Comparison of ENCODE assay signal across 13 cellular contexts in genomic region chr3:42119558-42120355, GRCh38. TPM values are rescaled to one million over a fixed set of nuclear protein-coding genes. Genes with fewer than 3 reads are reported as not detected.
DNase-seq lines count a peak whose midpoint lies in the region; ATAC-seq, FAIRE-seq and TF ChIP-seq lines count a peak whose summit lies in the region.
"Had no signal": no experiment of that assay in that cellular context is flagged by ENCODE, and none has a peak within 500 bp of the region (broad histone marks: within the 10 kb centered on the region; RNA-seq: fewer than 3 reads in every experiment).

No MANE protein-coding gene starts in this region.

- H3K9me2 ChIP-seq in GM23338 (ENCODE audit: insufficient read depth) = no peaks in the 10 kb centered on the region

- H3K36me3 ChIP-seq in GM23338 (ENCODE audit: insufficient read depth) = no peaks in the 10 kb centered on the region
- H3K36me3 ChIP-seq in endothelial cell of umbilical vein (ENCODE audit: control insufficient read depth in 2 of 2, extremely low read depth in 1 of 2, insufficient read depth in 2 of 2, low read length in 2 of 2) = no peaks in the 10 kb centered on the region
- H3K36me3 ChIP-seq: right lobe of liver had no signal

- POLR2A ChIA-PET in endothelial cell of umbilical vein (lab: Charles Lee) = interaction anchor here (0.6 to 1.6 kb wide), 3 partner anchors 64 to 370 kb away, joined by 3 to 13 read pairs (median 3); no protein-coding TSS in a partner anchor

- no TSS peak for BruUV-seq in endothelial cell of umbilical vein (replicated peaks; lab: Mats Ljungman, UMichigan)

- H3K9me1 ChIP-seq in endothelial cell of umbilical vein (replicated peaks; ENCODE audit: control insufficient read depth, extremely low read depth, insufficient read depth, low read length) = no peaks in the 10 kb centered on the region

- H3K4me3 Mint-ChIP-seq in GM23338 = no peak overlapping the region
- H3K4me3 Mint-ChIP-seq in stimulated activated effector memory CD8-positive, alpha-beta T cell treated with anti-CD3 and anti-CD28 coated beads, Interleukin-12 subunit alpha, Interleukin-12 subunit beta, amount 100 ng/mL, for 72 hours = no peak overlapping the region
- H3K4me3 Mint-ChIP-seq in natural killer cell = no peak overlapping the region
- H3K4me3 Mint-ChIP-seq: activated naive CD4-positive, alpha-beta T cell treated with anti-CD3 and anti-CD28 coated beads for 36 hours; naive thymus-derived CD8-positive, alpha-beta T cell; T-helper 1 cell treated with Interleukin-12 subunit alpha and Interleukin-12 subunit beta and Interleukin-4 antibody, amounts not matched to agents 30 μg/mL and 1 μg/mL, for 36 hours had no signal

- peak overlapping the region; percentile 55 for H3K9ac ChIP-seq in endothelial cell of umbilical vein (replicated peaks; ENCODE audit: extremely low read depth, insufficient read depth, low read length)

- H3K4me3 ChIP-seq in GM23338 = no peak overlapping the region
- H3K4me3 ChIP-seq in endothelial cell of umbilical vein (replicated peaks in 1 of 3; ENCODE audit: insufficient read depth in 1 of 3, low read depth in 1 of 3, low read length in 3 of 3) = no peak overlapping the region
- H3K4me3 ChIP-seq: right lobe of liver had no signal

- no peak for ATAC-seq in GM23338
- no peak for ATAC-seq in stimulated activated effector memory CD8-positive, alpha-beta T cell treated with anti-CD3 and anti-CD28 coated beads, Interleukin-12 subunit alpha, Interleukin-12 subunit beta, amount 100 ng/mL, for 72 hours
- ATAC-seq in natural killer cell = no peak

- H3K27me3 Mint-ChIP-seq in GM23338 (ENCODE audit: insufficient read depth, low read depth, poor library complexity) (no peaks in the 10 kb centered on the region), natural killer cell (ENCODE audit: low read depth in 2 of 2) (no peaks in the 10 kb centered on the region)
- H3K27me3 Mint-ChIP-seq: naive thymus-derived CD8-positive, alpha-beta T cell had no signal

- no peaks in the 10 kb centered on the region for H3F3A ChIP-seq in GM23338 (replicated peaks; ENCODE audit: low read depth)

- H3K79me2 ChIP-seq in GM23338 (replicated peaks; ENCODE audit: insufficient read depth) (peaks cover 4% of the 10 kb centered on the region), endothelial cell of umbilical vein (ENCODE audit: control insufficient read depth, insufficient read depth, low read length) (peaks cover 17% of the 10 kb centered on the region)

- H3K27me3 ChIP-seq in GM23338 (ENCODE audit: insufficient read depth) = no peaks in the 10 kb centered on the region
- no peaks in the 10 kb centered on the region for H3K27me3 ChIP-seq in endothelial cell of umbilical vein (ENCODE audit: control insufficient read depth in 2 of 2, insufficient read depth in 2 of 2, low read length in 2 of 2)
- H3K27me3 ChIP-seq: right lobe of liver had no signal

- dilution Hi-C loops in endothelial cell of umbilical vein (cut with MboI; ENCODE audit: extremely low pct_ligation_motif_present, low sequenced_read_pairs) = no loop called here

- H2AFZ ChIP-seq in GM23338 (no peak overlapping the region), endothelial cell of umbilical vein (ENCODE audit: low read depth, low read length) (no peak overlapping the region)

- intact Hi-C loops in endothelial cell of umbilical vein (cut with micrococcal nuclease) (loop anchor here (1.0 kb wide), 4 partner anchors 41 to 324 kb away; no protein-coding TSS in a partner anchor), natural killer cell (cut with micrococcal nuclease) (loop anchor here (5.0 kb wide), 1 partner anchor 323 kb away; no protein-coding TSS in a partner anchor)

- TF ChIP-seq CTCF in GM23338 (conservative IDR thresholded peaks at IDR 0.05; ENCODE audit: low read depth in 2 of 2) (no peak), endothelial cell of umbilical vein (IDR thresholded peaks at IDR 0.05; ENCODE audit: extremely low read depth in 1 of 2, insufficient read depth in 1 of 2, low read depth in 1 of 2, low read length in 2 of 2) (no peak), natural killer cell (IDR thresholded peaks at IDR 0.05) (no peak)

- H4K20me1 ChIP-seq in GM23338 (replicated peaks; ENCODE audit: insufficient read depth) (0 out of 2 replicates have a peak, but pooled peaks cover 3% of the 10 kb centered on the region), endothelial cell of umbilical vein (replicated peaks; ENCODE audit: control insufficient read depth, extremely low read depth, insufficient read depth, low read length) (no peaks in the 10 kb centered on the region)

- peaks cover 12% of the 10 kb centered on the region; the same call in 1 of the 2 replicates for H3K4me1 ChIP-seq in GM23338 (ENCODE audit: insufficient read depth)
- H3K4me1 ChIP-seq in endothelial cell of umbilical vein (ENCODE audit: control insufficient read depth, extremely low read depth, insufficient read depth, low read length) = peaks cover 48% of the 10 kb centered on the region

- H3K36me3 Mint-ChIP-seq in GM23338 (ENCODE audit: low read depth) (no peaks in the 10 kb centered on the region; the same call in 2 of the 3 replicates), natural killer cell (no peaks in the 10 kb centered on the region)
- no peaks in the 10 kb centered on the region for H3K36me3 Mint-ChIP-seq in stimulated activated effector memory CD8-positive, alpha-beta T cell treated with anti-CD3 and anti-CD28 coated beads, Interleukin-12 subunit alpha, Interleukin-12 subunit beta, amount 100 ng/mL, for 72 hours

- DNase-seq in GM23338 (ENCODE audit: low spot score) = no peak
- DNase-seq in RPMI7951 (ENCODE audit: low read depth) = peak; percentile 19
- peak; percentile 95 for DNase-seq in endothelial cell of umbilical vein (ENCODE audit: low read depth, low spot score)
- DNase-seq in stimulated activated effector memory CD8-positive, alpha-beta T cell treated with anti-CD3 and anti-CD28 coated beads, Interleukin-12 subunit alpha, Interleukin-12 subunit beta, amount 100 ng/mL, for 72 hours (ENCODE audit: low spot score in 2 of 2) = no peak
- no peak for DNase-seq in erythroblast (lab: John Stamatoyannopoulos, UW)
- no peak for DNase-seq in stimulated activated CD4-positive, alpha-beta T cell treated with anti-CD3 and anti-CD28 coated beads, Interleukin-12 subunit alpha, Interleukin-12 subunit beta, amount 100 ng/mL, for 4 hours
- DNase-seq in natural killer cell = no peak
- DNase-seq: central memory CD4-positive, alpha-beta T cell; MM.1S; naive thymus-derived CD8-positive, alpha-beta T cell; right lobe of liver had no signal

- 0 out of 2 replicates have a peak overlapping the region, but pooled peaks have one; percentile 27 for H3K27ac Mint-ChIP-seq in GM23338
- H3K27ac Mint-ChIP-seq in stimulated activated effector memory CD8-positive, alpha-beta T cell treated with anti-CD3 and anti-CD28 coated beads, Interleukin-12 subunit alpha, Interleukin-12 subunit beta, amount 100 ng/mL, for 72 hours = peak overlapping the region; percentile 6
- no peak overlapping the region for H3K27ac Mint-ChIP-seq in natural killer cell
- H3K27ac Mint-ChIP-seq: activated naive CD4-positive, alpha-beta T cell treated with anti-CD3 and anti-CD28 coated beads for 36 hours; T-helper 1 cell treated with Interleukin-12 subunit alpha and Interleukin-12 subunit beta and Interleukin-4 antibody, amounts not matched to agents 30 μg/mL and 1 μg/mL, for 36 hours had no signal

- CTCF ChIA-PET in endothelial cell of umbilical vein (lab: Charles Lee) = interaction anchor here (0.8 to 7.5 kb wide), 10 partner anchors 9 to 324 kb away, joined by 3 to 318 read pairs (median 4); no protein-coding TSS in a partner anchor

- H3K27ac ChIP-seq in GM23338 (ENCODE audit: low read depth) (no peak overlapping the region), endothelial cell of umbilical vein (ENCODE audit: insufficient read depth, low read depth, low read length) (peak overlapping the region; percentile 77)
- H3K27ac ChIP-seq: right lobe of liver had no signal

- H3K9me3 ChIP-seq in endothelial cell of umbilical vein (replicated peaks; ENCODE audit: control insufficient read depth, insufficient read depth, low read length) = no peaks in the 10 kb centered on the region
- H3K9me3 ChIP-seq: right lobe of liver had no signal

- H3K4me2 ChIP-seq in GM23338 = no peak overlapping the region
- peak overlapping the region; percentile 26 for H3K4me2 ChIP-seq in endothelial cell of umbilical vein (ENCODE audit: insufficient read depth, low read length)

- peaks cover 36% of the 10 kb centered on the region for H3K4me1 Mint-ChIP-seq in GM23338
- H3K4me1 Mint-ChIP-seq in stimulated activated effector memory CD8-positive, alpha-beta T cell treated with anti-CD3 and anti-CD28 coated beads, Interleukin-12 subunit alpha, Interleukin-12 subunit beta, amount 100 ng/mL, for 72 hours = peaks cover 49% of the 10 kb centered on the region
- H3K4me1 Mint-ChIP-seq in natural killer cell = peaks cover 40 to 57% of the 10 kb centered on the region in 2 donors

- FAIRE-seq in endothelial cell of umbilical vein (lab: Jason Lieb, UNC) = peak; percentile 91

- peak; percentile 37 for TF ChIP-seq POLR2A in endothelial cell of umbilical vein (IDR thresholded peaks at IDR 0.05; ENCODE audit: low read depth, low read length)
- TF ChIP-seq POLR2A in erythroblast (IDR thresholded peaks at IDR 0.05; ENCODE audit: low read length) = no peak

- no peaks in the 10 kb centered on the region for H3K9me3 Mint-ChIP-seq in GM23338
- no peaks in the 10 kb centered on the region for H3K9me3 Mint-ChIP-seq in stimulated activated effector memory CD8-positive, alpha-beta T cell treated with anti-CD3 and anti-CD28 coated beads, Interleukin-12 subunit alpha, Interleukin-12 subunit beta, amount 100 ng/mL, for 72 hours
- H3K9me3 Mint-ChIP-seq in natural killer cell = no peaks in the 10 kb centered on the region
- H3K9me3 Mint-ChIP-seq: activated naive CD4-positive, alpha-beta T cell treated with anti-CD3 and anti-CD28 coated beads for 36 hours; naive thymus-derived CD8-positive, alpha-beta T cell; T-helper 1 cell treated with Interleukin-12 subunit alpha and Interleukin-12 subunit beta and Interleukin-4 antibody, amounts not matched to agents 30 μg/mL and 1 μg/mL, for 36 hours had no signal

RNA-seq across cellular contexts. Expression of gene TRAK1, which starts 28.6 kb away (rescaled TPM):
- 47.4 and 50.1 TPM in 2 replicates for total RNA-seq in GM23338 (2014; rRNA removed; shearing (Covaris generic))
- polyA plus RNA-seq in GM23338 (2016; fragmentation: Nextera tagmentation; extraction: Ambion mirVana) = 12.2 and 13.4 TPM in 2 replicates
- 15.4 and 16.5 TPM in 2 replicates for total RNA-seq in RPMI7951 (2014; rRNA removed; shearing (Covaris generic))
- total RNA-seq in endothelial cell of umbilical vein = 59.6 and 66.6 TPM in 2 replicates
- 38.5 and 39.6 TPM in 2 replicates for polyA plus RNA-seq in endothelial cell of umbilical vein
- polyA plus RNA-seq in endothelial cell of umbilical vein (2011; cell fraction: cytosol; rRNA removed) = 34.3 and 37.3 TPM in 2 replicates
- 76.1 and 85.0 TPM in 2 replicates for polyA plus RNA-seq in endothelial cell of umbilical vein (2011; cell fraction: nucleus; rRNA removed)
- polyA plus RNA-seq in endothelial cell of umbilical vein (2012) = 27.4 and 30.8 TPM in 2 replicates
- 62.1 and 74.0 TPM in 2 replicates for polyA minus RNA-seq in endothelial cell of umbilical vein
- polyA minus RNA-seq in endothelial cell of umbilical vein (2011; cell fraction: cytosol; rRNA and poly(A)+ RNA removed) = 11.1 TPM
- polyA minus RNA-seq in endothelial cell of umbilical vein (2011; cell fraction: nucleus; rRNA and poly(A)+ RNA removed) = 73.1 and 82.9 TPM in 2 replicates
- total RNA-seq in natural killer cell = 10 to 100 TPM; 30.7 to 31.8 (median 31.8) TPM

Comparison
In these comparisons a context has a peak if more than half of its experiments do, and no peak if none do; other contexts are left out.
1. DNase-seq: peak in RPMI7951 (single experiment) and endothelial cell of umbilical vein (single experiment); none in GM23338 (single experiment), stimulated activated effector memory CD8-positive, alpha-beta T cell treated with anti-CD3 and anti-CD28 coated beads, Interleukin-12 subunit alpha, Interleukin-12 subunit beta, amount 100 ng/mL, for 72 hours (0 of 2), erythroblast (0 of 2), stimulated activated CD4-positive, alpha-beta T cell treated with anti-CD3 and anti-CD28 coated beads, Interleukin-12 subunit alpha, Interleukin-12 subunit beta, amount 100 ng/mL, for 4 hours (single experiment) and natural killer cell (single experiment).
2. H3K27ac Mint-ChIP-seq: peak in GM23338 (single experiment) and stimulated activated effector memory CD8-positive, alpha-beta T cell treated with anti-CD3 and anti-CD28 coated beads, Interleukin-12 subunit alpha, Interleukin-12 subunit beta, amount 100 ng/mL, for 72 hours (single experiment); none in natural killer cell (0 of 2).